8 cellular contexts compared by ENCODE assay signal in genomic region chr7:73557108-73557396, GRCh38. TPM values are rescaled to one million over a fixed set of nuclear protein-coding genes. Genes with fewer than 3 reads are reported as not detected.
DNase-seq lines count a peak whose midpoint lies in the region; ATAC-seq, FAIRE-seq and TF ChIP-seq lines count a peak whose summit lies in the region.

No MANE protein-coding gene starts in this region.

- H3K79me2 ChIP-seq in H1 (ENCODE audit: control insufficient read depth in 1 of 2, insufficient read depth in 2 of 2, low read length in 2 of 2) = peaks cover 0 to 30% of the 10 kb centered on the region in 2 experiments; a peak in 3 of 4 replicates

- no peak overlapping the region for H2BK12ac ChIP-seq in H1 (ENCODE audit: low read depth, low read length)
- H2BK12ac ChIP-seq in mesenchymal stem cell (ENCODE audit: low read length in 2 of 2) = no peak overlapping the region

- H3K18ac ChIP-seq in H1 (ENCODE audit: extremely low read depth, low read length) = peak overlapping the region; percentile 96
- peak overlapping the region in 1 of 2 experiments; percentile 94 for H3K18ac ChIP-seq in mesenchymal stem cell (ENCODE audit: low read depth in 1 of 2, low read length in 2 of 2)

- H3K36me3 ChIP-seq in H1 (ENCODE audit: control insufficient read depth in 2 of 4, insufficient read depth in 4 of 4, low read length in 3 of 4) (no peaks in the 10 kb centered on the region), mesenchymal stem cell (ENCODE audit: control insufficient read depth in 1 of 2, insufficient read depth in 2 of 2, low read depth in 1 of 2, low read length in 2 of 2) (peaks cover 9 to 17% of the 10 kb centered on the region in 2 experiments)

- H3K23ac ChIP-seq in H1 (ENCODE audit: insufficient read length) (no peak overlapping the region), mesenchymal stem cell (ENCODE audit: low read length in 2 of 2) (no peak overlapping the region)

- H2AK5ac ChIP-seq in H1 (ENCODE audit: low read depth, low read length) (no peak overlapping the region), mesenchymal stem cell (ENCODE audit: low read length, severe bottlenecking) (no peak overlapping the region)

- H4K5ac ChIP-seq in H1 (ENCODE audit: insufficient read length, low read depth, low read length) = no peak overlapping the region

- TF ChIP-seq POLR2A in H1 (IDR thresholded peaks at IDR 0.05; ENCODE audit: control extremely low read depth in 1 of 2, low read depth in 2 of 2, low read length in 2 of 2) = 0 out of 3 replicates have a peak, but pooled peaks of 1 of the 2 experiments have one; percentile 7

- DNase-seq in CMK (ENCODE audit: low read depth) (peak; percentile 83), HT1080 (ENCODE audit: low read depth) (peak; percentile 95), NK-92 (lab: John Stamatoyannopoulos, UW; ENCODE audit: unreplicated experiment) (peak; percentile 42), H1 (ENCODE audit: low read depth in 1 of 2, low spot score in 2 of 2) (peak; percentile 81 to 95), mesenchymal stem cell (peak; percentile 93)
- DNase-seq in activated CD8-positive, alpha-beta memory T cell treated with anti-CD3 and anti-CD28 coated beads, Interleukin-2, amount 50 U/mL, for 1 hour (ENCODE audit: extremely low read depth) = peak; percentile 54
- peak; percentile 78 for DNase-seq in stimulated activated CD8-positive, alpha-beta memory T cell treated with anti-CD3 and anti-CD28 coated beads, Interleukin-12 subunit alpha, Interleukin-12 subunit beta, amount 100 ng/mL, for 24 hours (ENCODE audit: extremely low read depth)

- H3K27ac ChIP-seq in H1 (ENCODE audit: low read depth, low read length) (peak overlapping the region; percentile 99), mesenchymal stem cell (ENCODE audit: low read length, poor library complexity, severe bottlenecking) (peak overlapping the region; percentile 95)

- H3K4me3 ChIP-seq in H1 (ENCODE audit: extremely low read depth in 1 of 4, insufficient read depth in 2 of 4, low read depth in 3 of 4, low read length in 4 of 4) = peak overlapping the region; percentile 68 to 87 (median 76)
- H3K4me3 ChIP-seq in mesenchymal stem cell (ENCODE audit: insufficient read depth in 1 of 2, low read depth in 1 of 2, low read length in 2 of 2) = peak overlapping the region; percentile 96 to 99

- ATAC-seq in GM21367 (IDR thresholded peaks at IDR 0.05; ENCODE audit: unreplicated experiment) = peak; percentile 78

- peaks cover 0 to 8% (median 1%) of the 10 kb centered on the region in 4 experiments; a peak in 4 of 7 replicates for H3K27me3 ChIP-seq in H1 (replicated peaks in 1 of 4; ENCODE audit: control insufficient read depth in 3 of 4, extremely low read depth in 1 of 4, insufficient read depth in 3 of 4, low read length in 3 of 4)
- H3K27me3 ChIP-seq in mesenchymal stem cell (ENCODE audit: control insufficient read depth in 1 of 2, insufficient read depth in 1 of 2, low read length in 2 of 2) = no peaks in the 10 kb centered on the region

- FAIRE-seq in H1 (lab: Jason Lieb, UNC) = no peak

- no CpG with 5 or more reads among the region's 36 CpGs for WGBS in H1 (ENCODE audit: extremely low coverage in 1 of 2, insufficient coverage in 1 of 2, insufficient read length in 1 of 2, insufficient replicate concordance in 2 of 2, low coverage in 1 of 2, low lambda C conversion rate in 2 of 2, missing lambda C conversion rate in 1 of 2), 2 experiments
- 0% methylated on average over 10 of the region's 36 CpGs for WGBS in mesenchymal stem cell

- no peak overlapping the region for H4K91ac ChIP-seq in H1 (replicated peaks; ENCODE audit: insufficient read length, low read length)
- H4K91ac ChIP-seq in mesenchymal stem cell (ENCODE audit: low read length) = no peak overlapping the region

- H3K4me2 ChIP-seq in H1 (ENCODE audit: insufficient read depth in 1 of 2, low read depth in 2 of 2, low read length in 2 of 2) (peak overlapping the region; percentile 92 to 94), mesenchymal stem cell (ENCODE audit: low read length, poor library complexity, severe bottlenecking) (peak overlapping the region; percentile 84)

- no peak overlapping the region for H2BK20ac ChIP-seq in H1 (ENCODE audit: low read length)

- H3K79me1 ChIP-seq in H1 (ENCODE audit: low read depth, low read length) (peaks cover 6% of the 10 kb centered on the region; the same call in 1 of the 2 replicates), mesenchymal stem cell (replicated peaks; ENCODE audit: low read length, poor library complexity, severe bottlenecking) (peaks cover 4% of the 10 kb centered on the region)

- TF ChIP-seq RAD21 in H1 (IDR thresholded peaks at IDR 0.05 in 1 of 2, conservative IDR thresholded peaks at IDR 0.05 in 1 of 2; ENCODE audit: low read depth in 2 of 2, low read length in 2 of 2) = no peak

- peak overlapping the region; percentile 95 to 99 (median 98) for H3K9ac ChIP-seq in H1 (replicated peaks in 1 of 4; ENCODE audit: extremely low read depth in 1 of 4, low read depth in 3 of 4, low read length in 3 of 4)
- H3K9ac ChIP-seq in mesenchymal stem cell (ENCODE audit: low read length) = peak overlapping the region; percentile 95

- H2BK5ac ChIP-seq in H1 (ENCODE audit: low read depth, low read length) (peak overlapping the region; percentile 83; the same call in 1 of the 2 replicates), mesenchymal stem cell (ENCODE audit: low read depth, low read length, poor library complexity, severe bottlenecking) (peak overlapping the region; percentile 68)

- peaks cover 9% of the 10 kb centered on the region for H3K23me2 ChIP-seq in H1 (ENCODE audit: low read depth, low read length)

- no peak overlapping the region for H3K4ac ChIP-seq in H1 (replicated peaks; ENCODE audit: insufficient read length, low read depth, low read length)
- H3K4ac ChIP-seq in mesenchymal stem cell (ENCODE audit: low read depth in 1 of 2, low read length in 2 of 2) = peak overlapping the region in 1 of 2 experiments; percentile 99

- H3K9me3 ChIP-seq in H1 (ENCODE audit: insufficient read depth in 2 of 2, low read depth in 1 of 2, low read length in 1 of 2) (no peaks in the 10 kb centered on the region), mesenchymal stem cell (ENCODE audit: control insufficient read depth, low read length) (no peaks in the 10 kb centered on the region)

- TF ChIP-seq CTCF in H1 (IDR thresholded peaks at IDR 0.05; ENCODE audit: control extremely low read depth in 1 of 3, insufficient read depth in 1 of 3, low read depth in 1 of 3, low read length in 3 of 3) = no peak

- TF ChIP-seq EP300 in H1 (IDR thresholded peaks at IDR 0.05; ENCODE audit: borderline replicate concordance in 1 of 2, low read depth in 2 of 2, low read length in 2 of 2) = no peak

- H2BK15ac ChIP-seq in H1 (ENCODE audit: low read length) (no peak overlapping the region), mesenchymal stem cell (ENCODE audit: low read depth, poor library complexity, severe bottlenecking) (peak overlapping the region; percentile 98)

- POLR2A ChIA-PET in H1 (lab: Charles Lee; ENCODE audit: partially characterized antibody) = interaction anchor here (0.6 to 2.5 kb wide), 14 partner anchors 10 to 145 kb away, joined by 3 to 31 read pairs (median 4); partner anchors contain the start of genes BAZ1B and TBL2

- H2AFZ ChIP-seq in H1 (ENCODE audit: low read length) = no peak overlapping the region
- H2AFZ ChIP-seq in mesenchymal stem cell (ENCODE audit: low read depth, low read length) = no peak overlapping the region

- H2BK120ac ChIP-seq in H1 (replicated peaks; ENCODE audit: low read depth, low read length) = no peak overlapping the region
- peak overlapping the region; percentile 96 for H2BK120ac ChIP-seq in mesenchymal stem cell (ENCODE audit: low read depth, low read length)

- H4K8ac ChIP-seq in H1 (ENCODE audit: extremely low read depth, insufficient read depth, low read length) (peak overlapping the region; percentile 100), mesenchymal stem cell (ENCODE audit: low read length) (peak overlapping the region; percentile 98)

- H3K14ac ChIP-seq in H1 (ENCODE audit: insufficient read length) (no peak overlapping the region), mesenchymal stem cell (ENCODE audit: low read length in 2 of 2) (peak overlapping the region in 1 of 2 experiments; percentile 94)

- H3K4me1 ChIP-seq in H1 (replicated peaks in 1 of 4; ENCODE audit: control insufficient read depth in 3 of 4, insufficient read depth in 4 of 4, low read length in 3 of 4) = peaks cover 0 to 3% (median 1%) of the 10 kb centered on the region in 4 experiments; a peak in 2 of 7 replicates
- peaks cover 20% of the 10 kb centered on the region for H3K4me1 ChIP-seq in mesenchymal stem cell (ENCODE audit: control insufficient read depth, insufficient read depth, low read depth, low read length)

- peaks cover 2 to 3% of the 10 kb centered on the region in 2 experiments for H4K20me1 ChIP-seq in H1 (replicated peaks in 1 of 2; ENCODE audit: control insufficient read depth in 1 of 2, insufficient read depth in 2 of 2, low read length in 2 of 2)

- CTCF ChIA-PET in H1 (lab: Charles Lee; ENCODE audit: partially characterized antibody) = no interaction called here

- no peak overlapping the region for H3K56ac ChIP-seq in H1 (replicated peaks; ENCODE audit: insufficient read length, low read depth, low read length)

RNA-seq across cellular contexts. Expression of gene BCL7B, which starts 0.4 kb away (rescaled TPM):
- total RNA-seq in HT1080 (2014; rRNA removed; shearing (Covaris generic)) = 40.9 and 49.6 TPM in 2 replicates
- polyA plus RNA-seq in HT1080 (2015; cell fraction: cytosol; rRNA removed) = 77.1 and 79.5 TPM in 2 replicates
- 24.7 and 25.2 TPM in 2 replicates for polyA plus RNA-seq in HT1080 (2015; cell fraction: nucleus; rRNA removed)
- 24.9 and 32.3 TPM in 2 replicates for total RNA-seq in H1 (2021; fragmentation: NEBNext Ultra II Directional; extraction: Animal tissue kit (Norgen Biotek cat#: 25700))
- 42.1 and 44.6 TPM in 2 replicates for polyA plus RNA-seq in H1 (2011; rRNA removed)
- polyA plus RNA-seq in H1 (2011; cell fraction: cytosol; rRNA removed) = 34.9 TPM
- polyA plus RNA-seq in H1 (2011; cell fraction: nucleus; rRNA removed) = 30.7 TPM
- polyA plus RNA-seq in H1 (2012, experiment 1 of 2) = 27.5 to 31.0 TPM (median 28.8 TPM) in 4 replicates
- polyA plus RNA-seq in H1 (2012, experiment 2 of 2) = 29.3 TPM
- polyA plus RNA-seq in H1 (2013, experiment 1 of 2) = 32.4 TPM
- polyA plus RNA-seq in H1 (2013, experiment 2 of 2) = 32.1 TPM
- 17.2 and 26.8 TPM in 2 replicates for polyA minus RNA-seq in H1 (2011; rRNA and poly(A)+ RNA removed)
- polyA minus RNA-seq in H1 (2011; cell fraction: cytosol; rRNA and poly(A)+ RNA removed) = 25.9 TPM
- 15.4 TPM for polyA minus RNA-seq in H1 (2011; cell fraction: nucleus; rRNA and poly(A)+ RNA removed)
- polyA plus RNA-seq in mesenchymal stem cell (2013, experiment 1 of 2) = 57.6 TPM
- polyA plus RNA-seq in mesenchymal stem cell (2013, experiment 2 of 2) = 56.4 TPM

RNA-seq across cellular contexts. Expression of gene TBL2, which starts 21.3 kb away (rescaled TPM):
- total RNA-seq in HT1080 (2014; rRNA removed; shearing (Covaris generic)) = 34.7 and 57.3 TPM in 2 replicates
- polyA plus RNA-seq in HT1080 (2015; cell fraction: cytosol; rRNA removed) = 34.4 and 34.6 TPM in 2 replicates
- 49.9 and 51.7 TPM in 2 replicates for polyA plus RNA-seq in HT1080 (2015; cell fraction: nucleus; rRNA removed)
- total RNA-seq in H1 (2021; fragmentation: NEBNext Ultra II Directional; extraction: Animal tissue kit (Norgen Biotek cat#: 25700)) = 22.5 and 25.8 TPM in 2 replicates
- 29.7 and 36.7 TPM in 2 replicates for polyA plus RNA-seq in H1 (2011; rRNA removed)
- polyA plus RNA-seq in H1 (2011; cell fraction: cytosol; rRNA removed) = 27.6 TPM
- polyA plus RNA-seq in H1 (2011; cell fraction: nucleus; rRNA removed) = 40.4 TPM
- polyA plus RNA-seq in H1 (2012, experiment 1 of 2) = 15.7 to 25.2 TPM (median 24.4 TPM) in 4 replicates
- polyA plus RNA-seq in H1 (2012, experiment 2 of 2) = 15.7 TPM
- polyA plus RNA-seq in H1 (2013, experiment 1 of 2) = 18.6 TPM
- 21.0 TPM for polyA plus RNA-seq in H1 (2013, experiment 2 of 2)
- 39.7 and 70.8 TPM in 2 replicates for polyA minus RNA-seq in H1 (2011; rRNA and poly(A)+ RNA removed)
- 38.4 TPM for polyA minus RNA-seq in H1 (2011; cell fraction: cytosol; rRNA and poly(A)+ RNA removed)
- polyA minus RNA-seq in H1 (2011; cell fraction: nucleus; rRNA and poly(A)+ RNA removed) = 23.6 TPM
- polyA plus RNA-seq in mesenchymal stem cell (2013, experiment 1 of 2) = 39.1 TPM
- polyA plus RNA-seq in mesenchymal stem cell (2013, experiment 2 of 2) = 42.0 TPM

RNA-seq across cellular contexts. Expression of gene BAZ1B, which starts 35.0 kb away (rescaled TPM):
- total RNA-seq in HT1080 (2014; rRNA removed; shearing (Covaris generic)) = 68.5 and 70.7 TPM in 2 replicates
- polyA plus RNA-seq in HT1080 (2015; cell fraction: cytosol; rRNA removed) = 28.0 and 35.3 TPM in 2 replicates
- polyA plus RNA-seq in HT1080 (2015; cell fraction: nucleus; rRNA removed) = 47.1 and 49.0 TPM in 2 replicates
- total RNA-seq in H1 (2021; fragmentation: NEBNext Ultra II Directional; extraction: Animal tissue kit (Norgen Biotek cat#: 25700)) = 83.6 and 86.8 TPM in 2 replicates
- 14.8 and 21.0 TPM in 2 replicates for polyA plus RNA-seq in H1 (2011; rRNA removed)
- 24.6 TPM for polyA plus RNA-seq in H1 (2011; cell fraction: cytosol; rRNA removed)
- 28.1 TPM for polyA plus RNA-seq in H1 (2011; cell fraction: nucleus; rRNA removed)
- polyA plus RNA-seq in H1 (2012, experiment 1 of 2) = 47.8 to 66.9 TPM (median 55.8 TPM) in 4 replicates
- polyA plus RNA-seq in H1 (2012, experiment 2 of 2) = 4.4 TPM
- 38.4 TPM for polyA plus RNA-seq in H1 (2013, experiment 1 of 2)
- 37.6 TPM for polyA plus RNA-seq in H1 (2013, experiment 2 of 2)
- 43.7 and 44.8 TPM in 2 replicates for polyA minus RNA-seq in H1 (2011; rRNA and poly(A)+ RNA removed)
- 37.3 TPM for polyA minus RNA-seq in H1 (2011; cell fraction: cytosol; rRNA and poly(A)+ RNA removed)
- polyA minus RNA-seq in H1 (2011; cell fraction: nucleus; rRNA and poly(A)+ RNA removed) = 43.8 TPM
- 38.8 TPM for polyA plus RNA-seq in mesenchymal stem cell (2013, experiment 1 of 2)
- 37.5 TPM for polyA plus RNA-seq in mesenchymal stem cell (2013, experiment 2 of 2)

Comparison
In these comparisons a context has a peak if more than half of its experiments do, and no peak if none do; other contexts are left out.
1. Peak in every context shown above with its lines: DNase-seq, ATAC-seq, H3K4me3 ChIP-seq and H3K27ac ChIP-seq.
2. DNase-seq: peak in every context shown above with its lines; median percentile 95 in HT1080; 93 in mesenchymal stem cell; 88 in H1; 83 in CMK; 78 in stimulated activated CD8-positive, alpha-beta memory T cell treated with anti-CD3 and anti-CD28 coated beads, Interleukin-12 subunit alpha, Interleukin-12 subunit beta, amount 100 ng/mL, for 24 hours; 54 in activated CD8-positive, alpha-beta memory T cell treated with anti-CD3 and anti-CD28 coated beads, Interleukin-2, amount 50 U/mL, for 1 hour; 42 in NK-92.